ENCODE assay signal across 21 cellular contexts in genomic region chr5:14222182-14222581, GRCh38.
DNase-seq lines count a peak whose midpoint lies in the region; ATAC-seq and TF ChIP-seq lines count a peak whose summit lies in the region.
"Had no signal": no experiment of that assay in that cellular context is flagged by ENCODE, and none has a peak within 500 bp of the region (broad histone marks: within the 10 kb centered on the region; RNA-seq: fewer than 3 reads in every experiment).

No MANE protein-coding gene starts in this region.

- intact Hi-C loops in OCI-LY7 (cut with micrococcal nuclease; ENCODE audit: unreplicated experiment) (loop anchor here (5.0 kb wide), 1 partner anchor 445 kb away; no protein-coding TSS in a partner anchor), left colon (cut with DNase I, micrococcal nuclease) (no loop called here), transverse colon (cut with DNase I; ENCODE audit: low total_unique reads) (no loop called here), esophagus muscularis mucosa (cut with DNase I) (no loop called here)

- H3K4me1 ChIP-seq in GM23248 (ENCODE audit: insufficient read depth), result peaks cover 51% of the 10 kb centered on the region
- H3K4me1 ChIP-seq in OCI-LY7 (ENCODE audit: insufficient read depth, low read length, poor library complexity, severe bottlenecking), result peaks cover 87% of the 10 kb centered on the region
- peaks cover 48 to 74% (median 56%) of the 10 kb centered on the region in 4 donors for H3K4me1 ChIP-seq in transverse colon
- H3K4me1 ChIP-seq in esophagus muscularis mucosa, result peaks cover 65 to 82% (median 66%) of the 10 kb centered on the region in 4 donors
- H3K4me1 ChIP-seq: HAP-1 had no signal

- H3K36me3 ChIP-seq in GM23248 (ENCODE audit: low read depth), result peaks cover 19% of the 10 kb centered on the region; the same call in 1 of the 2 replicates
- H3K36me3 ChIP-seq in OCI-LY7 (ENCODE audit: insufficient read depth, low read length), result no peaks in the 10 kb centered on the region
- no peaks in the 10 kb centered on the region for H3K36me3 ChIP-seq in transverse colon
- H3K36me3 ChIP-seq in esophagus muscularis mucosa, result no peaks in the 10 kb centered on the region
- H3K36me3 ChIP-seq: HAP-1 had no signal

- H3K9me2 ChIP-seq in GM23248 (ENCODE audit: insufficient read depth) (no peaks in the 10 kb centered on the region), OCI-LY7 (ENCODE audit: insufficient read depth, low read length) (no peaks in the 10 kb centered on the region)

- H3K79me2 ChIP-seq in GM23248 (ENCODE audit: insufficient read depth) (peaks cover 100% of the 10 kb centered on the region), OCI-LY7 (ENCODE audit: insufficient read depth, low read depth, low read length) (peaks cover 39% of the 10 kb centered on the region; the same call in 1 of the 2 replicates)

- TF ChIP-seq EP300 in transverse colon (IDR thresholded peaks at IDR 0.05; ENCODE audit: low read depth) (no peak), esophagus muscularis mucosa (IDR thresholded peaks at IDR 0.05) (no peak)

- H3K4me2 ChIP-seq in GM23248 (ENCODE audit: unreplicated experiment), result no peak overlapping the region
- peak overlapping the region; percentile 56 for H3K4me2 ChIP-seq in OCI-LY7 (ENCODE audit: low read length)

- DNase-seq in GM23248 (no peak), OCI-LY7 (ENCODE audit: low spot score) (no peak), left colon (no peak), transverse colon (no peak), activated gamma-delta T cell (lab: John Stamatoyannopoulos, UW) (no peak), esophagus muscularis mucosa (ENCODE audit: extremely low spot score) (no peak), RKO (ENCODE audit: low spot score) (no peak)
- DNase-seq: Calu3; CD8-positive, alpha-beta memory T cell; DMS153; KBM-7; NCI-H1092; NCI-H146; NCI-H2029; NCI-H2227 treated with DMSO at 0.1 percent for 48 hours; NCI-H524; NCI-H774; NK-92 treated with Interleukin-12 subunit alpha and Interleukin-12 subunit beta, amount 100 ng/mL, for 24 hours; Right ventricle myocardium superior had no signal

- peaks cover 33% of the 10 kb centered on the region for H4K20me1 ChIP-seq in GM23248 (ENCODE audit: insufficient read depth)
- H4K20me1 ChIP-seq in OCI-LY7 (ENCODE audit: insufficient read depth, low read length), result no peaks in the 10 kb centered on the region

- TSS peak; percentile 52 for BruUV-seq in OCI-LY7 (replicated peaks; lab: Mats Ljungman, UMichigan)

- H2AFZ ChIP-seq in GM23248 (no peak overlapping the region), OCI-LY7 (ENCODE audit: low read length) (no peak overlapping the region)

- POLR2A ChIA-PET in OCI-LY7 (lab: Charles Lee), result interaction anchor here (0.9 to 2.7 kb wide), 4 partner anchors 11 to 69 kb away, joined by 4 to 11 read pairs (median 4); no protein-coding TSS in a partner anchor

- ATAC-seq in left colon, result peak; percentile 25

- H3F3A ChIP-seq in GM23248 (ENCODE audit: insufficient read depth), result peaks cover 83% of the 10 kb centered on the region

- no peaks in the 10 kb centered on the region for H3K27me3 ChIP-seq in GM23248 (replicated peaks; ENCODE audit: insufficient read depth)
- no peaks in the 10 kb centered on the region for H3K27me3 ChIP-seq in transverse colon
- no peaks in the 10 kb centered on the region for H3K27me3 ChIP-seq in esophagus muscularis mucosa

- H3K9ac ChIP-seq in GM23248, result no peak overlapping the region

- in situ Hi-C loops in GM23248 (cut with MboI), result no loop called here
- in situ Hi-C loops in transverse colon (cut with MboI; ENCODE audit: low pct_ligation_motif_present in 1 of 4, low pct_unique_long_range_greater_than_20kb in 1 of 4, low sequenced_read_pairs in 3 of 4), result no loop called here

- TF ChIP-seq POLR2A in transverse colon (IDR thresholded peaks at IDR 0.05), result no peak
- no peak for TF ChIP-seq POLR2A in esophagus muscularis mucosa (IDR thresholded peaks at IDR 0.05; ENCODE audit: low read depth)

- H3K9me3 ChIP-seq in GM23248 (ENCODE audit: low read depth), result no peaks in the 10 kb centered on the region
- H3K9me3 ChIP-seq in OCI-LY7 (ENCODE audit: low read length), result no peaks in the 10 kb centered on the region
- no peaks in the 10 kb centered on the region for H3K9me3 ChIP-seq in transverse colon
- H3K9me3 ChIP-seq in esophagus muscularis mucosa, result no peaks in the 10 kb centered on the region
- H3K9me3 ChIP-seq: HAP-1 had no signal

- H3K4me3 ChIP-seq in GM23248 (no peak overlapping the region), OCI-LY7 (ENCODE audit: low read depth, low read length, poor library complexity, severe bottlenecking) (no peak overlapping the region), transverse colon (no peak overlapping the region), esophagus muscularis mucosa (no peak overlapping the region)
- H3K4me3 ChIP-seq: HAP-1 had no signal

- CTCF ChIA-PET in OCI-LY7 (lab: Charles Lee; ENCODE audit: unreplicated experiment), result no interaction called here

- TF ChIP-seq CTCF in OCI-LY7 (conservative IDR thresholded peaks at IDR 0.05; ENCODE audit: low read length) (no peak), transverse colon (IDR thresholded peaks at IDR 0.05) (no peak), esophagus muscularis mucosa (IDR thresholded peaks at IDR 0.05) (no peak)

- WGBS in GM23248 (ENCODE audit: low coverage in 1 of 2, low lambda C conversion rate in 2 of 2, missing lambda C conversion rate in 2 of 2), 2 experiments, result 81 to 84% methylated on average over 3 of the region's 3 CpGs
- WGBS in transverse colon (ENCODE audit: low coverage in 1 of 2), 2 donors, result 71 to 77% methylated on average over 3 of the region's 3 CpGs
- WGBS in esophagus muscularis mucosa, result 82% methylated on average over 3 of the region's 3 CpGs

- peak overlapping the region; percentile 19 for H3K27ac ChIP-seq in GM23248
- peak overlapping the region; percentile 66 for H3K27ac ChIP-seq in OCI-LY7 (ENCODE audit: low read depth, low read length, poor library complexity, severe bottlenecking)
- H3K27ac ChIP-seq in transverse colon, result peak overlapping the region in 3 of 4 donors; percentile 14 to 89 (median 32)
- no peak overlapping the region for H3K27ac ChIP-seq in esophagus muscularis mucosa (replicated peaks in 1 of 4)
- H3K27ac ChIP-seq: HL-60 had no signal

Comparison
In these comparisons a context has a peak if more than half of its experiments do, and no peak if none do; other contexts are left out.
1. H3K27ac ChIP-seq: peak in GM23248 (single experiment), OCI-LY7 (single experiment) and transverse colon (3 of 4); none in esophagus muscularis mucosa (0 of 4).